Comparison of ENCODE assay signal across 29 cellular contexts in the genomic region with DNA sequence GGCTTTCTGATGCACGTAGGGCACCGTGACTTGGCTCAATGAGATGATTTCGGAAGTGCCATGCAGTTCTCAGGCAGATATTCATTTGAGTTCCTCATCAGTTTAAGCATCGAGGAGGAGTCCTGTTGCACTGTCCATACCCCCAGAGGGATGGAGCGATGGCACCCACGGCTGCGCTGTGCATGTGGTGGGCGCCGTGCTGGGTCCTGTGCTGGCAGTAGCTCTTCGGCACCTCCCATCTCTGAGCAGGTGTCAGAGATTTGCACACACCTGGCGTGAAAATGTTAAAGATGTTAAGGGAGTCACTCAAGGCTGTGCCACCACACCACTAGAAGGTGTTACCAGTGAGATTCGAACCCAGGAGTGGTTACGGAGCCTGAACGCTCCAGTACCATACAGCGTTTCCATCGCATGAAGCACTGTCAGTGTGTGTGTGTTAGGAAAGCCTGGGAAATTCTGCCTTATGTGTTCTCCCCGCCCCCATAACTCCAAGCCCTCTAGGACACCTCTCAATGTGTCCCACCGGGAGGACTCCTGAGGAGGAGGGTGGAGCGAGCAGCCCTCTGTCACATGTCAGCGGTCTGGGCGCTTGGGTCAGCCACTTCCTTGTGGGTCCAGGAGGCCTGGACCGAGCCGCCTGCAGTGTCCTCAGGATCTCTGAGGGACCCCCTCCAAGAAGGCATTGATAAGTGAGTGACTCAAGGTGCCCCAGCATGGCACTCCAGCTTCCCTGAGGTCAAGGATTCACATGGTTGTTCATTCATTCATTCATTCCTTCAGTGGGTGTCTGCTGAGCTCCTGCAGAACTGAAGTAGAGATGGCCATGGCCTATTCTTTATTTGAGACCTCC. TPM values are rescaled to one million over a fixed set of nuclear protein-coding genes. Genes with fewer than 3 reads are reported as not detected.
DNase-seq lines count a peak whose midpoint lies in the region; ATAC-seq, FAIRE-seq and TF ChIP-seq lines count a peak whose summit lies in the region.
"Had no signal": no experiment of that assay in that cellular context is flagged by ENCODE, and none has a peak within 500 bp of the region (broad histone marks: within the 10 kb centered on the region; RNA-seq: fewer than 3 reads in every experiment).

No MANE protein-coding gene starts in this region.

- H3K9ac ChIP-seq in SK-N-SH: peak overlapping the region; percentile 14; the same call in 1 of the 2 replicates
- no peak overlapping the region for H3K9ac ChIP-seq in mesendoderm (ENCODE audit: low read length)
- H3K9ac ChIP-seq: parathyroid adenoma had no signal

- H3F3A ChIP-seq in SK-N-SH (replicated peaks; ENCODE audit: insufficient read depth): peaks cover 17% of the 10 kb centered on the region

- no peak overlapping the region for H3K18ac ChIP-seq in mesendoderm (ENCODE audit: low read length)

- H3K4me3 ChIP-seq in SK-N-SH (ENCODE audit: low read depth in 2 of 2, low read length in 1 of 2): peak overlapping the region in 1 of 2 experiments; percentile 95; a peak in 1 of 4 replicates
- H3K4me3 ChIP-seq in bronchial epithelial cell (ENCODE audit: low read depth, low read length): no peak overlapping the region
- H3K4me3 ChIP-seq in mesendoderm (ENCODE audit: low read length): no peak overlapping the region
- no peak overlapping the region for H3K4me3 ChIP-seq in vagina
- H3K4me3 ChIP-seq: HAP-1, Peyer's patch had no signal

- TF ChIP-seq RAD21 in SK-N-SH (IDR thresholded peaks at IDR 0.05; ENCODE audit: low read length): no peak

- no peak for TF ChIP-seq EP300 in SK-N-SH (IDR thresholded peaks at IDR 0.05; ENCODE audit: borderline replicate concordance in 1 of 2, low read depth in 1 of 2, low read length in 1 of 2)

- peaks cover 25% of the 10 kb centered on the region for H3K79me1 ChIP-seq in mesendoderm (ENCODE audit: low read length)

- no peak overlapping the region for H2BK120ac ChIP-seq in mesendoderm (ENCODE audit: low read depth, low read length)

- ATAC-seq in SK-N-SH treated with all-trans-retinoic acid at 6 μM for 48 hours (no peak), HG03432 (IDR thresholded peaks at IDR 0.05; ENCODE audit: unreplicated experiment) (no peak)
- ATAC-seq: naive thymus-derived CD8-positive, alpha-beta T cell; stimulated activated effector memory CD8-positive, alpha-beta T cell treated with anti-CD3 and anti-CD28 coated beads, Interleukin-12 subunit alpha, Interleukin-12 subunit beta, amount 100 ng/mL, for 72 hours had no signal

- H3K4me2 ChIP-seq in SK-N-SH (peak overlapping the region; percentile 93), mesendoderm (ENCODE audit: low read length) (no peak overlapping the region)

- no peaks in the 10 kb centered on the region for H3K9me2 ChIP-seq in SK-N-SH

- H3K79me2 ChIP-seq in SK-N-SH (ENCODE audit: insufficient read depth) (peaks cover 100% of the 10 kb centered on the region), mesendoderm (ENCODE audit: control insufficient read depth, insufficient read depth, low read length) (peaks cover 55% of the 10 kb centered on the region)
- H3K79me2 ChIP-seq: parathyroid adenoma had no signal

- peaks cover 38% of the 10 kb centered on the region in 2 experiments; a peak in 3 of 4 replicates for H3K4me1 ChIP-seq in SK-N-SH (ENCODE audit: control insufficient read depth in 1 of 2, insufficient read depth in 2 of 2, low read depth in 1 of 2, low read length in 1 of 2)
- peaks cover 20% of the 10 kb centered on the region for H3K4me1 ChIP-seq in mesendoderm (ENCODE audit: control insufficient read depth, low read depth, low read length)
- H3K4me1 ChIP-seq in vagina: peaks cover 44% of the 10 kb centered on the region
- H3K4me1 ChIP-seq: parathyroid adenoma had no signal

- TF ChIP-seq CTCF in SK-N-SH (IDR thresholded peaks at IDR 0.05): no peak
- no peak for TF ChIP-seq CTCF in bronchial epithelial cell (IDR thresholded peaks at IDR 0.05; ENCODE audit: insufficient read depth, low read length, severe bottlenecking)
- no peak for TF ChIP-seq CTCF in vagina (IDR thresholded peaks at IDR 0.05)

- H3K36me3 ChIP-seq in SK-N-SH (replicated peaks in 1 of 2; ENCODE audit: control insufficient read depth in 1 of 2, insufficient read depth in 2 of 2, low read length in 1 of 2): peaks cover 3 to 5% of the 10 kb centered on the region in 2 experiments
- H3K36me3 ChIP-seq in bronchial epithelial cell (ENCODE audit: control insufficient read depth, insufficient read depth, low read length): peaks cover 2% of the 10 kb centered on the region
- H3K36me3 ChIP-seq in mesendoderm (ENCODE audit: control insufficient read depth, insufficient read depth, low read length): no peaks in the 10 kb centered on the region
- no peaks in the 10 kb centered on the region for H3K36me3 ChIP-seq in vagina
- H3K36me3 ChIP-seq: HAP-1, left ventricle myocardium inferior, Peyer's patch had no signal

- H2BK5ac ChIP-seq in mesendoderm (ENCODE audit: low read length): no peak overlapping the region

- H2AK5ac ChIP-seq in mesendoderm (ENCODE audit: low read length): no peak overlapping the region

- intact Hi-C loops in vagina (cut with DNase I): no loop called here

- H4K8ac ChIP-seq in mesendoderm (ENCODE audit: low read depth, low read length): no peak overlapping the region

- POLR2A ChIA-PET in SK-N-SH (lab: Yijun Ruan, JAX): no interaction called here

- H3K27ac ChIP-seq in SK-N-SH (ENCODE audit: low read depth in 2 of 2, low read length in 1 of 2): peak overlapping the region in 1 of 2 experiments; percentile 24; a peak in 2 of 4 replicates
- H3K27ac ChIP-seq in mesendoderm (ENCODE audit: low read depth, low read length): no peak overlapping the region
- peak overlapping the region; percentile 90 for H3K27ac ChIP-seq in vagina
- H3K27ac ChIP-seq: 22Rv1, left ventricle myocardium inferior, parathyroid adenoma, Peyer's patch, VCaP had no signal

- peak; percentile 43 for FAIRE-seq in bronchial epithelial cell (lab: Jason Lieb, UNC)
- FAIRE-seq: islet of Langerhans had no signal

- H2BK15ac ChIP-seq in mesendoderm (replicated peaks; ENCODE audit: low read depth): no peak overlapping the region

- no peak overlapping the region for H2AFZ ChIP-seq in SK-N-SH (ENCODE audit: low read depth)
- H2AFZ ChIP-seq: parathyroid adenoma had no signal

- 95% methylated on average over 18 of the region's 23 CpGs for WGBS in SK-N-SH (ENCODE audit: low lambda C conversion rate)
- WGBS in mesendoderm (ENCODE audit: extremely low coverage, insufficient coverage, low lambda C conversion rate): no CpG with 5 or more reads among the region's 23 CpGs

- no peak overlapping the region for H3K4ac ChIP-seq in mesendoderm (ENCODE audit: low read depth, low read length)

- H3K27me3 ChIP-seq in SK-N-SH (ENCODE audit: insufficient read depth) (no peaks in the 10 kb centered on the region), bronchial epithelial cell (ENCODE audit: control insufficient read depth, insufficient read depth, low read length) (no peaks in the 10 kb centered on the region), mesendoderm (ENCODE audit: insufficient read depth, low read length, poor library complexity) (no peaks in the 10 kb centered on the region), vagina (no peaks in the 10 kb centered on the region)

- CTCF ChIA-PET in SK-N-SH (lab: Yijun Ruan, JAX): interaction anchor here (1.3 to 1.4 kb wide), 2 partner anchors 15 to 78 kb away, joined by 3 to 5 read pairs; no protein-coding TSS in a partner anchor

- H4K20me1 ChIP-seq in SK-N-SH (ENCODE audit: insufficient read depth): peaks cover 74% of the 10 kb centered on the region

- DNase-seq in SK-N-SH (no peak), bronchial epithelial cell (ENCODE audit: low read depth) (no peak), mesendoderm (no peak), vagina (ENCODE audit: extremely low spot score in 2 of 2) (no peak), NCI-H1417 treated with DMSO at 0.1 percent for 48 hours (lab: John Stamatoyannopoulos, UW) (no peak), GOT3 (lab: John Stamatoyannopoulos, UW) (no peak)
- DNase-seq: activated CD4-positive, alpha-beta T cell treated with anti-CD3 and anti-CD28 coated beads for 48 hours; activated gamma-delta T cell treated with Interleukin-2 at 50 U/mL for 16 hours; activated T-cell treated with anti-CD3 and anti-CD28 coated beads, Interleukin-2, amount 50 U/mL, for 24 hours; left ventricle myocardium inferior; naive thymus-derived CD8-positive, alpha-beta T cell; NCI-H1092 treated with DMSO at 0.1 percent for 48 hours; NCI-H187 treated with DMSO at 0.1 percent for 48 hours; NCI-H2171 treated with DMSO at 0.1 percent for 48 hours; NCI-H524 treated with DMSO at 0.1 percent for 48 hours; SHP77 treated with DMSO at 0.1 percent for 48 hours; stimulated activated CD4-positive, alpha-beta T cell treated with anti-CD3 and anti-CD28 coated beads, Interleukin-12 subunit alpha, Interleukin-12 subunit beta, amount 100 ng/mL, for 4 hours; stimulated activated CD4-positive, alpha-beta T cell treated with anti-CD3 and anti-CD28 coated beads, Interleukin-4, amount 100 ng/mL, for 1 hour; SW 1271; T-helper 9 cell had no signal

- H3K23ac ChIP-seq in mesendoderm (ENCODE audit: low read length): peak overlapping the region; percentile 24

- H4K5ac ChIP-seq in mesendoderm (ENCODE audit: low read length): no peak overlapping the region

- no peaks in the 10 kb centered on the region for H3K9me3 ChIP-seq in SK-N-SH
- H3K9me3 ChIP-seq in vagina: no peaks in the 10 kb centered on the region
- H3K9me3 ChIP-seq: HAP-1, left ventricle myocardium inferior, Peyer's patch had no signal

- TF ChIP-seq POLR2A in vagina (IDR thresholded peaks at IDR 0.05): no peak

- H3K56ac ChIP-seq in mesendoderm (ENCODE audit: low read length): peak overlapping the region; percentile 98

TF ChIP-seq in SK-N-SH, 30 proteins besides CTCF, POLR2A, EP300 and RAD21 (continues in another document):
- no peak for TF ChIP-seq MEF2A (IDR thresholded peaks at IDR 0.05; ENCODE audit: borderline replicate concordance, low read depth)

TF ChIP-seq in SK-N-SH treated with all-trans-retinoic acid at 6 μM for 48 hours, 23 proteins besides CTCF, POLR2A, EP300 and RAD21 (continues in another document):
- TF ChIP-seq, protein P1, sequence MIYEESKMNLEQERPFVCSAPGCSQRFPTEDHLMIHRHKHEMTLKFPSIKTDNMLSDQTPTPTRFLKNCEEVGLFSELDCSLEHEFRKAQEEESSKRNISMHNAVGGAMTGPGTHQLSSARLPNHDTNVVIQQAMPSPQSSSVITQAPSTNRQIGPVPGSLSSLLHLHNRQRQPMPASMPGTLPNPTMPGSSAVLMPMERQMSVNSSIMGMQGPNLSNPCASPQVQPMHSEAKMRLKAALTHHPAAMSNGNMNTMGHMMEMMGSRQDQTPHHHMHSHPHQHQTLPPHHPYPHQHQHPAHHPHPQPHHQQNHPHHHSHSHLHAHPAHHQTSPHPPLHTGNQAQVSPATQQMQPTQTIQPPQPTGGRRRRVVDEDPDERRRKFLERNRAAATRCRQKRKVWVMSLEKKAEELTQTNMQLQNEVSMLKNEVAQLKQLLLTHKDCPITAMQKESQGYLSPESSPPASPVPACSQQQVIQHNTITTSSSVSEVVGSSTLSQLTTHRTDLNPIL (CRISPR knock-in tag; IDR thresholded peaks at IDR 0.05; ENCODE audit: low read depth): no peak
- no peak for TF ChIP-seq ZFP3 (CRISPR knock-in tag; IDR thresholded peaks at IDR 0.05)

RNA-seq across cellular contexts. Expression of a gene that starts 3.8 kb away (rescaled TPM):
- polyA plus RNA-seq in SK-N-SH (2012; rRNA removed): 112 and 213 TPM in 2 replicates
- polyA plus RNA-seq in SK-N-SH (2012; cell fraction: cytosol; rRNA removed): 61.2 and 111 TPM in 2 replicates
- 352 and 390 TPM in 2 replicates for polyA plus RNA-seq in SK-N-SH (2012; cell fraction: nucleus; rRNA removed)
- total RNA-seq in bronchial epithelial cell (9.2 and 19.6 TPM in 2 replicates), vagina (89.4 TPM)
- 17.2 TPM for polyA plus RNA-seq in mesendoderm (2013, experiment 1 of 2)
- polyA plus RNA-seq in mesendoderm (2013, experiment 2 of 2): 17.4 TPM
